Comparison of ENCODE assay signal across 8 cellular contexts in the genomic region with DNA sequence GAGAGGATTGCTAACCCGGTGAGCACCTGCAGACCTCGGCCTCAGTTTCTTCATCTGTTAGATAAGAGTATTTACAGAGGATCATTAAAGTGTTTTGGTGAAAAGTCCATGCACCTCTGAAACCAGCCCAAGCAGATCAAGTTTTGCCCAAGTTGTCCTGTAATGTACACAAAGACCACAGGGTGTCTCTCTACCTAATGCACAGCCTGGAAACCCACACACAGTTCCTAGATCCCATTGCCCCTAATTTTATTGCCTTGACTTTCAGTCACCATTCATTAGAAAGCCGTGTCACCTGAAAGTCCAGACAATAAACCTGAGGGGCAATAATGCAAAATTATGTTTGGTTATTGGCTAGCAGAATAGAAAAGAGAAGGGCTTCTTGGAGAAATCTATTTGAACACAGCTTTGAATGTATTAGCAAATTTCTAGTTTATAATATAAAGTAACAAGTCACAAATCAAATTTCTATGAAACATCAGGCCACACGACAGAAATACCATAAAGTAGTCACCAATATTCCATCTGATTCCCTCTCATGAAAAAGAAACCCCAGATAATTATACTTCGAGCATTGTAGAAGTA.
DNase-seq lines count a peak whose midpoint lies in the region; TF ChIP-seq lines count a peak whose summit lies in the region.

No MANE protein-coding gene starts in this region.

- WGBS in SK-N-SH (ENCODE audit: low lambda C conversion rate) = 48% methylated on average over 5 of the region's 5 CpGs

- H3K27ac ChIP-seq in SK-N-SH (ENCODE audit: low read depth in 2 of 2, low read length in 1 of 2) = no peak overlapping the region

- H3F3A ChIP-seq in SK-N-SH (replicated peaks; ENCODE audit: insufficient read depth) = peaks cover 17% of the 10 kb centered on the region

- H3K9me3 ChIP-seq in SK-N-SH = no peaks in the 10 kb centered on the region

- TF ChIP-seq RAD21 in SK-N-SH (IDR thresholded peaks at IDR 0.05; ENCODE audit: low read length) = peak; percentile 79

- H4K20me1 ChIP-seq in SK-N-SH (ENCODE audit: insufficient read depth) = no peaks in the 10 kb centered on the region

- no peak overlapping the region for H3K4me3 ChIP-seq in AG09309 (ENCODE audit: control insufficient read depth, low read depth, low read length)
- no peak overlapping the region; a peak in 1 of 4 replicates for H3K4me3 ChIP-seq in SK-N-SH (ENCODE audit: low read depth in 2 of 2, low read length in 1 of 2)
- H3K4me3 ChIP-seq in foreskin fibroblast (ENCODE audit: low read depth in 1 of 2, low read length in 2 of 2) = no peak overlapping the region

- no peak overlapping the region for H3K4me2 ChIP-seq in SK-N-SH

- no peak overlapping the region for H2AFZ ChIP-seq in SK-N-SH (ENCODE audit: low read depth)

- H3K27me3 ChIP-seq in SK-N-SH (ENCODE audit: insufficient read depth) = no peaks in the 10 kb centered on the region

- H3K9ac ChIP-seq in SK-N-SH = no peak overlapping the region

- no peaks in the 10 kb centered on the region for H3K79me2 ChIP-seq in SK-N-SH (ENCODE audit: insufficient read depth)

- peaks cover 5 to 7% of the 10 kb centered on the region in 2 experiments for H3K4me1 ChIP-seq in SK-N-SH (ENCODE audit: control insufficient read depth in 1 of 2, insufficient read depth in 2 of 2, low read depth in 1 of 2, low read length in 1 of 2)

- POLR2A ChIA-PET in SK-N-SH (lab: Yijun Ruan, JAX) = no interaction called here

- TF ChIP-seq EP300 in SK-N-SH (IDR thresholded peaks at IDR 0.05; ENCODE audit: borderline replicate concordance in 1 of 2, low read depth in 1 of 2, low read length in 1 of 2) = no peak

- DNase-seq in AG09309 (ENCODE audit: low read depth) = no peak
- DNase-seq in SK-N-SH = peak; percentile 48
- DNase-seq in foreskin fibroblast = peak; percentile 33 to 70
- peak; percentile 52 for DNase-seq in putamen (ENCODE audit: low spot score)
- DNase-seq in COLO668 (lab: John Stamatoyannopoulos, UW; ENCODE audit: unreplicated experiment) = no peak
- DNase-seq in DMS79 (lab: John Stamatoyannopoulos, UW) = no peak

- CTCF ChIA-PET in SK-N-SH (lab: Yijun Ruan, JAX) = interaction anchor here (0.7 to 5.8 kb wide), 18 partner anchors 8 to 1154 kb away, joined by 3 to 56 read pairs (median 4); no protein-coding TSS in a partner anchor

- no peaks in the 10 kb centered on the region for H3K9me2 ChIP-seq in SK-N-SH

- peak; percentile 69 for TF ChIP-seq CTCF in AG09309 (IDR thresholded peaks at IDR 0.05; ENCODE audit: control insufficient read depth, insufficient read depth, low read depth, low read length, missing control alignments)
- TF ChIP-seq CTCF in GM12874 (IDR thresholded peaks at IDR 0.05; ENCODE audit: insufficient read depth, low read depth, low read length) = peak; percentile 61
- peak; percentile 73 for TF ChIP-seq CTCF in LNCAP (IDR thresholded peaks at IDR 0.05)
- TF ChIP-seq CTCF in SK-N-SH (IDR thresholded peaks at IDR 0.05) = peak; percentile 75
- peak; percentile 63 for TF ChIP-seq CTCF in foreskin fibroblast (IDR thresholded peaks at IDR 0.05; ENCODE audit: low read depth, low read length)

- peaks cover 0 to 2% of the 10 kb centered on the region in 2 experiments for H3K36me3 ChIP-seq in SK-N-SH (replicated peaks in 1 of 2; ENCODE audit: control insufficient read depth in 1 of 2, insufficient read depth in 2 of 2, low read length in 1 of 2)

TF ChIP-seq in SK-N-SH, 30 proteins besides CTCF, POLR2A, EP300 and RAD21:
- TF ChIP-seq NRF1 (IDR thresholded peaks at IDR 0.05; ENCODE audit: low read depth, low read length) (no peak), GABPA (IDR thresholded peaks at IDR 0.05; ENCODE audit: low read depth) (no peak), TAF1 (IDR thresholded peaks at IDR 0.05; ENCODE audit: borderline replicate concordance, low read depth, low read length) (no peak), SMC3 (IDR thresholded peaks at IDR 0.05; ENCODE audit: low read depth, low read length) (peak; percentile 81), CHD2 (IDR thresholded peaks at IDR 0.05; ENCODE audit: low read length, partially characterized antibody) (no peak)
- TF ChIP-seq, protein P1, sequence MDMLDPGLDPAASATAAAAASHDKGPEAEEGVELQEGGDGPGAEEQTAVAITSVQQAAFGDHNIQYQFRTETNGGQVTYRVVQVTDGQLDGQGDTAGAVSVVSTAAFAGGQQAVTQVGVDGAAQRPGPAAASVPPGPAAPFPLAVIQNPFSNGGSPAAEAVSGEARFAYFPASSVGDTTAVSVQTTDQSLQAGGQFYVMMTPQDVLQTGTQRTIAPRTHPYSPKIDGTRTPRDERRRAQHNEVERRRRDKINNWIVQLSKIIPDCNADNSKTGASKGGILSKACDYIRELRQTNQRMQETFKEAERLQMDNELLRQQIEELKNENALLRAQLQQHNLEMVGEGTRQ (IDR thresholded peaks at IDR 0.05; ENCODE audit: borderline replicate concordance, low read depth, low read length) = no peak
- TF ChIP-seq, protein P2, sequence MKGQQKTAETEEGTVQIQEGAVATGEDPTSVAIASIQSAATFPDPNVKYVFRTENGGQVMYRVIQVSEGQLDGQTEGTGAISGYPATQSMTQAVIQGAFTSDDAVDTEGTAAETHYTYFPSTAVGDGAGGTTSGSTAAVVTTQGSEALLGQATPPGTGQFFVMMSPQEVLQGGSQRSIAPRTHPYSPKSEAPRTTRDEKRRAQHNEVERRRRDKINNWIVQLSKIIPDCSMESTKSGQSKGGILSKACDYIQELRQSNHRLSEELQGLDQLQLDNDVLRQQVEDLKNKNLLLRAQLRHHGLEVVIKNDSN (IDR thresholded peaks at IDR 0.05; ENCODE audit: borderline replicate concordance, low read depth) = no peak
TF ChIP-seq in SK-N-SH: peak in this region for 1.

Comparison
In these comparisons a context has a peak if more than half of its experiments do, and no peak if none do; other contexts are left out.
1. DNase-seq: peak in SK-N-SH (single experiment), foreskin fibroblast (2 of 2) and putamen (single experiment); none in AG09309 (single experiment), COLO668 (single experiment) and DMS79 (single experiment).
2. Peak in every context shown above with its lines, with median percentiles within 50 percentile points of each other: CTCF ChIP-seq.